Comparison of ENCODE assay signal across 23 cellular contexts in genomic region chr1:17798011-17798410, GRCh38. TPM values are rescaled to one million over a fixed set of nuclear protein-coding genes. Genes with fewer than 3 reads are reported as not detected.
"Had no signal": no experiment of that assay in that cellular context is flagged by ENCODE, and none has a peak within 500 bp of the region (broad histone marks: within the 10 kb centered on the region; RNA-seq: fewer than 3 reads in every experiment).

No MANE protein-coding gene starts in this region.

- H3K36me3 ChIP-seq: colonic mucosa, heart left ventricle, pancreas, suprapubic skin, tibial artery had no signal

- H3K4me3 Mint-ChIP-seq: natural killer cell treated with Interleukin-12 subunit alpha and Interleukin-12 subunit beta and Interleukin-15 and Interleukin-18, amount 100 ng/mL, for 72 hours had no signal

- H3K9me3 ChIP-seq: colonic mucosa, heart left ventricle, pancreas, suprapubic skin, tibial artery had no signal

- H3K4me3 ChIP-seq: colonic mucosa, heart left ventricle, pancreas, smooth muscle cell, suprapubic skin, tibial artery had no signal

- H3K36me3 Mint-ChIP-seq: natural killer cell treated with Interleukin-12 subunit alpha and Interleukin-12 subunit beta and Interleukin-15 and Interleukin-18, amount 100 ng/mL, for 72 hours had no signal

- ATAC-seq: heart left ventricle, pancreas, right cardiac atrium had no signal

- H3K9me3 Mint-ChIP-seq: natural killer cell treated with Interleukin-12 subunit alpha and Interleukin-12 subunit beta and Interleukin-15 and Interleukin-18, amount 100 ng/mL, for 72 hours had no signal

- H3K4me1 ChIP-seq: heart left ventricle, pancreas, suprapubic skin, tibial artery had no signal

- DNase-seq: colonic mucosa; effector CD4-positive, alpha-beta T cell; heart left ventricle; hippocampal formation; kidney glomerular epithelial cell; mammary epithelial cell; occipital lobe; pancreas; right cardiac atrium; stimulated activated CD4-positive, alpha-beta T cell treated with anti-CD3 and anti-CD28 coated beads, Interleukin-2, amount 100 ng/mL, for 48 hours; stimulated activated naive CD4-positive, alpha-beta T cell treated with Interleukin-2 at 50 U/mL for 16 hours had no signal

- H3K27ac Mint-ChIP-seq: natural killer cell treated with Interleukin-12 subunit alpha and Interleukin-12 subunit beta and Interleukin-15 and Interleukin-18, amount 100 ng/mL, for 72 hours; progenitor cell of endocrine pancreas had no signal

- H3K27ac ChIP-seq: colonic mucosa, heart left ventricle, pancreas, suprapubic skin, tibial artery had no signal

- H3K27me3 ChIP-seq: colonic mucosa had no signal

RNA-seq across cellular contexts. Expression of gene ACTL8, which starts 42.9 kb away (rescaled TPM):
- total RNA-seq: cerebellum; dermis microvascular lymphatic vessel endothelial cell; glomerular endothelial cell; heart left ventricle; lower leg skin; mammary epithelial cell; mesenteric fat pad; mononuclear cell; natural killer cell treated with Interleukin-12 subunit alpha and Interleukin-12 subunit beta and Interleukin-15 and Interleukin-18, amount 100 ng/mL, for 72 hours; occipital lobe; pancreas; progenitor cell of endocrine pancreas; right cardiac atrium; suprapubic skin; ureter had no signal
- polyA plus RNA-seq: heart left ventricle, mammary epithelial cell, pancreas, right cardiac atrium, smooth muscle cell had no signal
